ENCODE assay signal across 29 cellular contexts in genomic region chr12:23230899-23231298, GRCh38.
"Had no signal": no experiment of that assay in that cellular context is flagged by ENCODE, and none has a peak within 500 bp of the region (broad histone marks: within the 10 kb centered on the region; RNA-seq: fewer than 3 reads in every experiment).

No MANE protein-coding gene starts in this region.

- H3K36me3 ChIP-seq: ovary, right lobe of liver, sigmoid colon, stomach, thoracic aorta, thyroid gland, tibial nerve, upper lobe of left lung, vagina had no signal

- H3K9me3 Mint-ChIP-seq: naive B cell; naive thymus-derived CD8-positive, alpha-beta T cell; nephron progenitor cell; neural crest cell; stimulated activated effector memory CD8-positive, alpha-beta T cell treated with anti-CD3 and anti-CD28 coated beads, Interleukin-12 subunit alpha, Interleukin-12 subunit beta, amount 100 ng/mL, for 72 hours; stimulated activated naive B cell treated with anti-CD40 and anti-IgM and Interleukin-4, amounts not matched to agents 10 μg/mL and 1 μg/mL and 100 μg/mL, for 72 hours; stimulated activated naive CD8-positive, alpha-beta T cell treated with anti-CD3 and anti-CD28 coated beads, Interleukin-15, Interleukin-2, amounts not matched to agents 100 ng/mL and 50 ng/mL, for 24 hours had no signal

- H3K27ac ChIP-seq: ovary, parathyroid adenoma, psoas muscle, right lobe of liver, sigmoid colon, stomach, thoracic aorta, thyroid gland, tibial nerve, upper lobe of left lung, vagina had no signal

- DNase-seq: naive B cell; naive thymus-derived CD8-positive, alpha-beta T cell; nephron progenitor cell; occipital lobe; ovary; posterior cingulate gyrus; psoas muscle; right lobe of liver; sigmoid colon; small intestine; stimulated activated CD4-positive, alpha-beta T cell treated with anti-CD3 and anti-CD28 coated beads, Interleukin-15, amount 100 ng/mL, for 24 hours; stimulated activated CD4-positive, alpha-beta T cell treated with anti-CD3 and anti-CD28 coated beads, Interleukin-2, amount 100 ng/mL, for 24 hours; stimulated activated CD4-positive, alpha-beta T cell treated with anti-CD3 and anti-CD28 coated beads, Interleukin-2, amount 100 ng/mL, for 48 hours; stimulated activated CD4-positive, alpha-beta T cell treated with anti-CD3 and anti-CD28 coated beads, Interleukin-4, amount 100 ng/mL, for 24 hours; stimulated activated naive B cell treated with anti-CD40 and anti-IgM and Interleukin-4, amounts not matched to agents 10 μg/mL and 1 μg/mL and 100 μg/mL, for 72 hours; stimulated activated naive CD4-positive, alpha-beta T cell treated with Interleukin-2 at 50 U/mL for 16 hours; stomach; thyroid gland; trophoblast cell; upper lobe of left lung had no signal

- H3K4me1 ChIP-seq: parathyroid adenoma, psoas muscle, right lobe of liver, thyroid gland, upper lobe of left lung, vagina had no signal

- H3K4me1 Mint-ChIP-seq: naive B cell; naive thymus-derived CD8-positive, alpha-beta T cell; neural crest cell; stimulated activated effector memory CD8-positive, alpha-beta T cell treated with anti-CD3 and anti-CD28 coated beads, Interleukin-12 subunit alpha, Interleukin-12 subunit beta, amount 100 ng/mL, for 72 hours; stimulated activated naive B cell treated with anti-CD40 and anti-IgM and Interleukin-4, amounts not matched to agents 10 μg/mL and 1 μg/mL and 100 μg/mL, for 72 hours had no signal

- H3K4me3 Mint-ChIP-seq: naive B cell; naive thymus-derived CD8-positive, alpha-beta T cell; natural killer cell treated with Interleukin-12 subunit alpha and Interleukin-12 subunit beta and Interleukin-15 and Interleukin-18, amount 100 ng/mL, for 72 hours; nephron progenitor cell; neural crest cell; stimulated activated effector memory CD8-positive, alpha-beta T cell treated with anti-CD3 and anti-CD28 coated beads, Interleukin-12 subunit alpha, Interleukin-12 subunit beta, amount 100 ng/mL, for 72 hours; stimulated activated naive B cell treated with anti-CD40 and anti-IgM and Interleukin-4, amounts not matched to agents 10 μg/mL and 1 μg/mL and 100 μg/mL, for 72 hours; stimulated activated naive CD8-positive, alpha-beta T cell treated with anti-CD3 and anti-CD28 coated beads, Interleukin-15, Interleukin-2, amounts not matched to agents 100 ng/mL and 50 ng/mL, for 24 hours had no signal

- H3K27me3 ChIP-seq: ovary, right lobe of liver, sigmoid colon, stomach, thyroid gland, tibial nerve, upper lobe of left lung, vagina had no signal

- H3K36me3 Mint-ChIP-seq: naive B cell; naive thymus-derived CD8-positive, alpha-beta T cell; natural killer cell treated with Interleukin-12 subunit alpha and Interleukin-12 subunit beta and Interleukin-15 and Interleukin-18, amount 100 ng/mL, for 72 hours; stimulated activated effector memory CD8-positive, alpha-beta T cell treated with anti-CD3 and anti-CD28 coated beads, Interleukin-12 subunit alpha, Interleukin-12 subunit beta, amount 100 ng/mL, for 72 hours; stimulated activated naive B cell treated with anti-CD40 and anti-IgM and Interleukin-4, amounts not matched to agents 10 μg/mL and 1 μg/mL and 100 μg/mL, for 72 hours had no signal

- H3K27ac Mint-ChIP-seq: naive B cell; naive thymus-derived CD8-positive, alpha-beta T cell; natural killer cell treated with Interleukin-12 subunit alpha and Interleukin-12 subunit beta and Interleukin-15 and Interleukin-18, amount 100 ng/mL, for 72 hours; nephron progenitor cell; progenitor cell of endocrine pancreas; stimulated activated effector memory CD8-positive, alpha-beta T cell treated with anti-CD3 and anti-CD28 coated beads, Interleukin-12 subunit alpha, Interleukin-12 subunit beta, amount 100 ng/mL, for 72 hours; stimulated activated naive B cell treated with anti-CD40 and anti-IgM and Interleukin-4, amounts not matched to agents 10 μg/mL and 1 μg/mL and 100 μg/mL, for 72 hours; stimulated activated naive CD8-positive, alpha-beta T cell treated with anti-CD3 and anti-CD28 coated beads, Interleukin-15, Interleukin-2, amounts not matched to agents 100 ng/mL and 50 ng/mL, for 24 hours had no signal

- H3K79me2 ChIP-seq: parathyroid adenoma had no signal

- ATAC-seq: naive thymus-derived CD8-positive, alpha-beta T cell; natural killer cell treated with Interleukin-12 subunit alpha and Interleukin-12 subunit beta and Interleukin-15 and Interleukin-18, amount 100 ng/mL, for 72 hours; psoas muscle; right lobe of liver; stimulated activated effector memory CD8-positive, alpha-beta T cell treated with anti-CD3 and anti-CD28 coated beads, Interleukin-12 subunit alpha, Interleukin-12 subunit beta, amount 100 ng/mL, for 72 hours; stimulated activated naive B cell treated with anti-CD40 and anti-IgM and Interleukin-4, amounts not matched to agents 10 μg/mL and 1 μg/mL and 100 μg/mL, for 72 hours had no signal

- H3K9ac ChIP-seq: parathyroid adenoma had no signal

- H3K27me3 Mint-ChIP-seq: naive B cell; natural killer cell treated with Interleukin-12 subunit alpha and Interleukin-12 subunit beta and Interleukin-15 and Interleukin-18, amount 100 ng/mL, for 72 hours; stimulated activated naive CD8-positive, alpha-beta T cell treated with anti-CD3 and anti-CD28 coated beads, Interleukin-15, Interleukin-2, amounts not matched to agents 100 ng/mL and 50 ng/mL, for 24 hours had no signal

- H3K4me3 ChIP-seq: ovary, psoas muscle, right lobe of liver, sigmoid colon, stomach, thoracic aorta, thyroid gland, tibial nerve, upper lobe of left lung, vagina had no signal
